10 cellular contexts compared by ENCODE assay signal in the genomic region with DNA sequence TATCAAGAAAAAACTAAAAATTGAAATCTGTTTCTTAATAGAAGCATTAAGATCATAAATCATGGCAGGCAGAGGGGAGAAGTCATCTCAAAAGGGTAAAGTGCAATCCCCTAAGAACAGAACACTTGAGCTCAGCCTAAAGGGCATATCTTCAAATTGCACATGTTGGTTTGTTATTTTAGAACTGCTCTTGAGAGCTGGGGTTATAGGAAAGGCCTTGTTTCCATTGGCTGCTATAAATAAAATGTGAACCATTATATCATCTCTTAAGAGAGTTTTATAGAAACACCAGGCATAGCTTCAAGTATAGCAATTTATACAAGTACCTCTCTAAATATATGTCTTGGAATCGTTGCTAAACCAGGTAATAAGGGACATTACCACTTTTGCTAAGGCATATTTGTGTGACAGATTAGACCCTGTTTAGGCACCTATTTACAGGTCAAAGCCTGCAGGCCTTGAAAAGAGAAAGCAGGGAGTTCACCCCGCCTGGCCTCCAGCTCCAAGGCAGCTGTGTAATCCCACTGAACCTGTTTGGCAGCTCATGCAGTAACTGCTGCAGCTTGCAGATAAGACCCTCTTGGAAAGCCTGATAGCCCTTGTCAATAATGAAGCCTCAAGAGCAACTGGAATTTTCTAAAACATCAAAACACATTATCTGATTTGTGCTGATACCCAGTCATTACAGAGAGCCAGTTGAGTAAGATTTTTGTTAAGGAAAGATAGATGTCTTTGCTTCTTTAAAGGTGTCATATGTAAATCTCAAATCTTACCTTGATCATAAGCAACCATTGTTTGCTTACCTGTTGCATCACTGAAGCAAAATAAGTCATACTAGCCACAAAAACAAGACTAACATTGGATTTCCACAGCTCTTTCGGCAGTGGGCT. TPM values are rescaled to one million over a fixed set of nuclear protein-coding genes. Genes with fewer than 3 reads are reported as not detected.
DNase-seq lines count a peak whose midpoint lies in the region; ATAC-seq and TF ChIP-seq lines count a peak whose summit lies in the region.
"Had no signal": no experiment of that assay in that cellular context is flagged by ENCODE, and none has a peak within 500 bp of the region (broad histone marks: within the 10 kb centered on the region; RNA-seq: fewer than 3 reads in every experiment).

No MANE protein-coding gene starts in this region.

- POLR2A ChIA-PET in GM10248 (lab: Yijun Ruan, JAX): no interaction called here

- H3K9me3 Mint-ChIP-seq in activated T-helper 2 cell treated with anti-CD3 and anti-CD28 coated beads, Interferon-gamma antibody, Interleukin-2, Interleukin-4, amounts not matched to agents 10 μg/mL and 5 μg/mL and 100 μg/mL, durations not matched to agents 14 hours and 24 hours and 36 hours: no peaks in the 10 kb centered on the region
- H3K9me3 Mint-ChIP-seq: memory B cell had no signal

- no peaks in the 10 kb centered on the region for H3K36me3 ChIP-seq in HUES48 (ENCODE audit: control insufficient read depth, insufficient read depth, low read length)
- H3K36me3 ChIP-seq in heart right ventricle: no peaks in the 10 kb centered on the region
- H3K36me3 ChIP-seq in rectal smooth muscle tissue (ENCODE audit: control insufficient read depth, insufficient read depth, low read length): no peaks in the 10 kb centered on the region

- H3K9me3 ChIP-seq in HUES48 (ENCODE audit: control insufficient read depth, insufficient read depth, low read length) (no peaks in the 10 kb centered on the region), heart right ventricle (no peaks in the 10 kb centered on the region)

- peaks cover 32% of the 10 kb centered on the region for H3K4me1 ChIP-seq in HUES48 (ENCODE audit: control insufficient read depth, insufficient read depth, low read length)
- H3K4me1 ChIP-seq in heart right ventricle: peaks cover 0 to 41% (median 17%) of the 10 kb centered on the region in 9 donors
- H3K4me1 ChIP-seq in rectal smooth muscle tissue (ENCODE audit: control insufficient read depth, insufficient read depth, low read length): peaks cover 28% of the 10 kb centered on the region

- CTCF ChIA-PET in GM10248 (lab: Yijun Ruan, JAX): interaction anchor here (0.8 to 2.7 kb wide), 7 partner anchors 16 to 612 kb away, joined by 3 to 10 read pairs (median 5); partner anchors contain the start of gene C1orf52

- H3K4me1 Mint-ChIP-seq in activated T-helper 2 cell treated with anti-CD3 and anti-CD28 coated beads, Interferon-gamma antibody, Interleukin-2, Interleukin-4, amounts not matched to agents 10 μg/mL and 5 μg/mL and 100 μg/mL, durations not matched to agents 14 hours and 24 hours and 36 hours (ENCODE audit: low read depth): no peaks in the 10 kb centered on the region
- H3K4me1 Mint-ChIP-seq: memory B cell had no signal

- H3K27me3 Mint-ChIP-seq in activated T-helper 2 cell treated with anti-CD3 and anti-CD28 coated beads, Interferon-gamma antibody, Interleukin-2, Interleukin-4, amounts not matched to agents 10 μg/mL and 5 μg/mL and 100 μg/mL, durations not matched to agents 14 hours and 24 hours and 36 hours (ENCODE audit: low read depth): peaks cover 36% of the 10 kb centered on the region

- intact Hi-C loops in heart right ventricle (cut with DNase I): loop anchor here in 1 of 10 donors (2.0 kb wide), 1 partner anchor 24 kb away; the partner anchor contains the start of gene SYDE2
- intact Hi-C loops in activated T-helper 2 cell treated with anti-CD3 and anti-CD28 coated beads, Interferon-gamma antibody, Interleukin-2, Interleukin-4, amounts not matched to agents 10 μg/mL and 5 μg/mL and 100 μg/mL, durations not matched to agents 14 hours and 24 hours and 36 hours (cut with micrococcal nuclease): no loop called here

- H3K4me3 ChIP-seq in HUES48 (ENCODE audit: low read depth, low read length): peak overlapping the region; percentile 30
- H3K4me3 ChIP-seq in heart right ventricle: no peak overlapping the region
- no peak overlapping the region for H3K4me3 ChIP-seq in rectal smooth muscle tissue (ENCODE audit: low read length)
- H3K4me3 ChIP-seq: coronary artery had no signal

- H3K27ac ChIP-seq in HUES48 (ENCODE audit: low read depth, low read length) (peak overlapping the region; percentile 73), heart right ventricle (peak overlapping the region; percentile 1 to 86 (median 72)), rectal smooth muscle tissue (ENCODE audit: low read depth, low read length) (peak overlapping the region; percentile 69)
- H3K27ac ChIP-seq: coronary artery had no signal

- H3K9ac ChIP-seq in HUES48 (ENCODE audit: low read depth, low read length) (peak overlapping the region; percentile 5; the same call in 1 of the 2 replicates), rectal smooth muscle tissue (ENCODE audit: low read length) (no peak overlapping the region)

- 31 to 44% methylated on average over 3 of the region's 3 CpGs for WGBS in heart right ventricle, 2 donors

- peak; percentile 79 for DNase-seq in NCI-H774 (lab: John Stamatoyannopoulos, UW)
- DNase-seq in heart right ventricle: peak; percentile 25 to 27
- DNase-seq in activated T-helper 2 cell treated with anti-CD3 and anti-CD28 coated beads, Interferon-gamma antibody, Interleukin-2, Interleukin-4, amounts not matched to agents 10 μg/mL and 5 μg/mL and 100 μg/mL, durations not matched to agents 14 hours and 24 hours and 36 hours (ENCODE audit: low spot score): no peak
- no peak for DNase-seq in GM10248 (ENCODE audit: extremely low spot score)
- DNase-seq in nucleus accumbens (lab: John Stamatoyannopoulos, UW): no peak

- H3K4me3 Mint-ChIP-seq in activated T-helper 2 cell treated with anti-CD3 and anti-CD28 coated beads, Interferon-gamma antibody, Interleukin-2, Interleukin-4, amounts not matched to agents 10 μg/mL and 5 μg/mL and 100 μg/mL, durations not matched to agents 14 hours and 24 hours and 36 hours (ENCODE audit: low read depth): no peak overlapping the region
- H3K4me3 Mint-ChIP-seq: memory B cell had no signal

- no peak for TF ChIP-seq CTCF in heart right ventricle (IDR thresholded peaks at IDR 0.05)
- no peak for TF ChIP-seq CTCF in GM10248 (IDR thresholded peaks at IDR 0.05; ENCODE audit: control extremely low read depth, extremely low read depth, low read depth, missing control alignments)

- H3K27ac Mint-ChIP-seq in activated T-helper 2 cell treated with anti-CD3 and anti-CD28 coated beads, Interferon-gamma antibody, Interleukin-2, Interleukin-4, amounts not matched to agents 10 μg/mL and 5 μg/mL and 100 μg/mL, durations not matched to agents 14 hours and 24 hours and 36 hours: no peak overlapping the region
- H3K27ac Mint-ChIP-seq: memory B cell had no signal

- H3K36me3 Mint-ChIP-seq in activated T-helper 2 cell treated with anti-CD3 and anti-CD28 coated beads, Interferon-gamma antibody, Interleukin-2, Interleukin-4, amounts not matched to agents 10 μg/mL and 5 μg/mL and 100 μg/mL, durations not matched to agents 14 hours and 24 hours and 36 hours (ENCODE audit: low read depth): no peaks in the 10 kb centered on the region
- H3K36me3 Mint-ChIP-seq: memory B cell had no signal

- no peaks in the 10 kb centered on the region for H3K27me3 ChIP-seq in HUES48 (ENCODE audit: control insufficient read depth, insufficient read depth, low read length)
- peaks cover 0 to 7% (median 0%) of the 10 kb centered on the region in 7 donors for H3K27me3 ChIP-seq in heart right ventricle
- no peaks in the 10 kb centered on the region for H3K27me3 ChIP-seq in rectal smooth muscle tissue (ENCODE audit: control insufficient read depth, insufficient read depth, low read length)

- peak; percentile 72 to 89 (median 82) for ATAC-seq in heart right ventricle
- ATAC-seq in HG03432 (IDR thresholded peaks at IDR 0.05; ENCODE audit: unreplicated experiment): no peak

RNA-seq across cellular contexts. Expression of gene SYDE2, which starts 24.2 kb away (rescaled TPM):
- total RNA-seq in heart right ventricle: 10 to 100 TPM; 16.1 to 24.7 (median 21.4) TPM
- polyA plus RNA-seq in heart right ventricle: 1 to 10 TPM; 1.1 to 3.0 TPM
- 1.9 and 2.1 TPM in 2 replicates for total RNA-seq in activated T-helper 2 cell treated with anti-CD3 and anti-CD28 coated beads, Interferon-gamma antibody, Interleukin-2, Interleukin-4, amounts not matched to agents 10 μg/mL and 5 μg/mL and 100 μg/mL, durations not matched to agents 14 hours and 24 hours and 36 hours

RNA-seq across cellular contexts. Expression of gene C1orf52, which starts 34.5 kb away (rescaled TPM):
- 10 to 100 TPM; 12.8 to 21.3 (median 15.0) TPM for total RNA-seq in heart right ventricle
- polyA plus RNA-seq in heart right ventricle: 10 to 100 TPM; 18.4 to 34.4 TPM
- total RNA-seq in activated T-helper 2 cell treated with anti-CD3 and anti-CD28 coated beads, Interferon-gamma antibody, Interleukin-2, Interleukin-4, amounts not matched to agents 10 μg/mL and 5 μg/mL and 100 μg/mL, durations not matched to agents 14 hours and 24 hours and 36 hours: 23.9 and 25.8 TPM in 2 replicates

RNA-seq across cellular contexts. Expression of gene BCL10, which starts 51.5 kb away (rescaled TPM):
- total RNA-seq in heart right ventricle: 10 to 100 TPM in 3 of 10 donors, 1 to 10 TPM in 7; 6.2 to 15.3 (median 9.4) TPM
- 1 to 10 TPM; 4.1 to 4.3 TPM for polyA plus RNA-seq in heart right ventricle
- total RNA-seq in activated T-helper 2 cell treated with anti-CD3 and anti-CD28 coated beads, Interferon-gamma antibody, Interleukin-2, Interleukin-4, amounts not matched to agents 10 μg/mL and 5 μg/mL and 100 μg/mL, durations not matched to agents 14 hours and 24 hours and 36 hours: 24.4 and 27.4 TPM in 2 replicates

Comparison
In these comparisons a context has a peak if more than half of its experiments do, and no peak if none do; other contexts are left out.
1. DNase-seq: peak in NCI-H774 (single experiment) and heart right ventricle (2 of 2); none in activated T-helper 2 cell treated with anti-CD3 and anti-CD28 coated beads, Interferon-gamma antibody, Interleukin-2, Interleukin-4, amounts not matched to agents 10 μg/mL and 5 μg/mL and 100 μg/mL, durations not matched to agents 14 hours and 24 hours and 36 hours (single experiment), GM10248 (single experiment) and nucleus accumbens (0 of 56).
2. Peak in every context shown above with its lines, with median percentiles within 50 percentile points of each other: H3K27ac ChIP-seq.